18 cellular contexts compared by ENCODE assay signal in genomic region chr12:54572881-54573280, GRCh38. TPM values are rescaled to one million over a fixed set of nuclear protein-coding genes. Genes with fewer than 3 reads are reported as not detected.
"Had no signal": no experiment of that assay in that cellular context is flagged by ENCODE, and none has a peak within 500 bp of the region (broad histone marks: within the 10 kb centered on the region; RNA-seq: fewer than 3 reads in every experiment).

No MANE protein-coding gene starts in this region.

- ATAC-seq: natural killer cell treated with Interleukin-12 subunit alpha and Interleukin-12 subunit beta and Interleukin-15 and Interleukin-18, amount 100 ng/mL, for 72 hours; psoas muscle; sciatic nerve; stimulated activated naive CD8-positive, alpha-beta T cell treated with anti-CD3 and anti-CD28 coated beads, Interleukin-15, amount 100 ng/mL, for 72 hours; T-helper 17 cell had no signal

- H3K4me3 Mint-ChIP-seq: activated CD4-positive, alpha-beta memory T cell treated with anti-CD3 and anti-CD28 coated beads, Interleukin-2, amount 10 ng/mL, durations not matched to agents 7 days and 5 days; activated T-cell treated with anti-CD3 and anti-CD28 coated beads, Interleukin-2, amount 50 U/mL, for 24 hours; immature natural killer cell; natural killer cell treated with Interleukin-12 subunit alpha and Interleukin-12 subunit beta and Interleukin-15 and Interleukin-18, amount 100 ng/mL, for 72 hours; stimulated activated naive CD8-positive, alpha-beta T cell treated with anti-CD3 and anti-CD28 coated beads, Interleukin-15, amount 100 ng/mL, for 72 hours; T-helper 17 cell had no signal

- H3K27ac Mint-ChIP-seq: activated CD4-positive, alpha-beta memory T cell treated with anti-CD3 and anti-CD28 coated beads, Interleukin-2, amount 10 ng/mL, durations not matched to agents 7 days and 5 days; activated T-cell treated with anti-CD3 and anti-CD28 coated beads, Interleukin-2, amount 50 U/mL, for 24 hours; immature natural killer cell; natural killer cell treated with Interleukin-12 subunit alpha and Interleukin-12 subunit beta and Interleukin-15 and Interleukin-18, amount 100 ng/mL, for 72 hours; stimulated activated naive CD8-positive, alpha-beta T cell treated with anti-CD3 and anti-CD28 coated beads, Interleukin-15, amount 100 ng/mL, for 72 hours; T-helper 17 cell had no signal

- H3K9me3 Mint-ChIP-seq: activated CD4-positive, alpha-beta memory T cell treated with anti-CD3 and anti-CD28 coated beads, Interleukin-2, amount 10 ng/mL, durations not matched to agents 7 days and 5 days; activated T-cell treated with anti-CD3 and anti-CD28 coated beads, Interleukin-2, amount 50 U/mL, for 24 hours; immature natural killer cell; natural killer cell treated with Interleukin-12 subunit alpha and Interleukin-12 subunit beta and Interleukin-15 and Interleukin-18, amount 100 ng/mL, for 72 hours; stimulated activated naive CD8-positive, alpha-beta T cell treated with anti-CD3 and anti-CD28 coated beads, Interleukin-15, amount 100 ng/mL, for 72 hours had no signal

- H3K4me1 Mint-ChIP-seq: activated CD4-positive, alpha-beta memory T cell treated with anti-CD3 and anti-CD28 coated beads, Interleukin-2, amount 10 ng/mL, durations not matched to agents 7 days and 5 days; immature natural killer cell; stimulated activated naive CD8-positive, alpha-beta T cell treated with anti-CD3 and anti-CD28 coated beads, Interleukin-15, amount 100 ng/mL, for 72 hours; T-helper 17 cell had no signal

- H3K36me3 Mint-ChIP-seq: natural killer cell treated with Interleukin-12 subunit alpha and Interleukin-12 subunit beta and Interleukin-15 and Interleukin-18, amount 100 ng/mL, for 72 hours had no signal

- H3K27me3 Mint-ChIP-seq: activated CD4-positive, alpha-beta memory T cell treated with anti-CD3 and anti-CD28 coated beads, Interleukin-2, amount 10 ng/mL, durations not matched to agents 7 days and 5 days; activated T-cell treated with anti-CD3 and anti-CD28 coated beads, Interleukin-2, amount 50 U/mL, for 24 hours; natural killer cell treated with Interleukin-12 subunit alpha and Interleukin-12 subunit beta and Interleukin-15 and Interleukin-18, amount 100 ng/mL, for 72 hours; stimulated activated naive CD8-positive, alpha-beta T cell treated with anti-CD3 and anti-CD28 coated beads, Interleukin-15, amount 100 ng/mL, for 72 hours; T-helper 17 cell had no signal

- H3K27ac ChIP-seq: esophagus squamous epithelium, psoas muscle, upper lobe of left lung had no signal

- DNase-seq: activated CD4-positive, alpha-beta memory T cell treated with anti-CD3 and anti-CD28 coated beads, Interleukin-2, amount 10 ng/mL, durations not matched to agents 7 days and 5 days; activated CD4-positive, alpha-beta T cell treated with anti-CD3 and anti-CD28 coated beads for 4 hours; activated naive CD4-positive, alpha-beta T cell treated with anti-CD3 and anti-CD28 coated beads, Interleukin-2, amount 50 U/mL, for 16 hours; activated T-cell treated with anti-CD3 and anti-CD28 coated beads, Interleukin-2, amount 50 U/mL, for 24 hours; dorsolateral prefrontal cortex; esophagus squamous epithelium; hippocampal formation; immature natural killer cell; nucleus accumbens; psoas muscle; stimulated activated naive CD8-positive, alpha-beta T cell treated with anti-CD3 and anti-CD28 coated beads, Interleukin-15, amount 100 ng/mL, for 72 hours; T-helper 17 cell; upper lobe of left lung had no signal

RNA-seq across cellular contexts. Expression of gene PPP1R1A, which starts 15.6 kb away (rescaled TPM):
- total RNA-seq: activated CD4-positive, alpha-beta memory T cell treated with anti-CD3 and anti-CD28 coated beads, Interleukin-2, amount 10 ng/mL, durations not matched to agents 7 days and 5 days; bronchial epithelial cell; fibroblast of villous mesenchyme; glomerular endothelial cell; natural killer cell treated with Interleukin-12 subunit alpha and Interleukin-12 subunit beta and Interleukin-15 and Interleukin-18, amount 100 ng/mL, for 72 hours; T-helper 17 cell had no signal

RNA-seq across cellular contexts. Expression of gene PDE1B, which starts 23.5 kb away (rescaled TPM):
- total RNA-seq: bronchial epithelial cell, fibroblast of villous mesenchyme, glomerular endothelial cell had no signal
